2 cellular contexts compared by ENCODE assay signal in the genomic region with DNA sequence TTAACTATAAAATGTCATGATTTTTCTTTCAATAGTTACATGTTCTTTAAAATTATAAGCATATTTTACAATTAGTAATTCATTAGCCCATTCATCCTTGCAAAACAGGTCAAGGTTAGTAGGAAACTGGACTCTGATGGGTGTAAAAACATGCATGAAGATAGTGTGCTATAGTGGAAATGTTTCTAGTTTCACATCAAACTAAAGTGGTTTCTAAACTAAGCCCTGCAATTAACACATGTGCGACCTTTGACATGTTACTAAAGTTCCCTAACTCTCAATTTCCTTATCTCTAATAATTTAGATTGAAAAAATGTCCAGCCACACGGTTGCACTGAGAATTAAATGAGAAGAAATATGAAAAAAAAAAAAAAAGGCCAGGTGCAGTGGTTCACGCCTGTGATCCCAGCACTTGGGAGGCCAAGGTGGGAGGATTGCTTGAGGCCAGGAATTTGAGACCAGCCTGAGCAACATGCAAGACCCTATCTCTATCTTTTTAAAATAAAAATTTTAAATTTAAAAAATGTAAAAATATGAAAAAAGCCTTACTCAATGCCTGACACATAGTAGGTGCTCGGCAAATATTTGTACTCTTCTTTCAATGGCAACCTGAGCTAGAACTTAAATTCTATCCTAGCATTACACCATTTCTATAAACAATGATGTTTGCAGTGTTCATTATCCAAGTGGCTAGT.
TF ChIP-seq lines count a peak whose summit lies in the region.

No MANE protein-coding gene starts in this region.

TF ChIP-seq in IMR-90, 13 proteins besides CTCF, POLR2A, EP300 and RAD21:
- TF ChIP-seq MAZ (IDR thresholded peaks at IDR 0.05; ENCODE audit: borderline replicate concordance, low read depth, low read length) (no peak), CHD1 (IDR thresholded peaks at IDR 0.05; ENCODE audit: low read depth, low read length) (no peak), BHLHE40 (IDR thresholded peaks at IDR 0.05; ENCODE audit: low read depth, low read length) (no peak), SMC3 (IDR thresholded peaks at IDR 0.05; ENCODE audit: low read depth, low read length) (no peak), FOS (IDR thresholded peaks at IDR 0.05; ENCODE audit: low read depth, low read length) (no peak), MAFK (IDR thresholded peaks at IDR 0.05; ENCODE audit: low read depth, low read length) (no peak), MXI1 (IDR thresholded peaks at IDR 0.05; ENCODE audit: borderline replicate concordance, low read depth, low read length) (no peak), ELK1 (IDR thresholded peaks at IDR 0.05; ENCODE audit: borderline replicate concordance, low read depth, low read length) (no peak), RCOR1 (IDR thresholded peaks at IDR 0.05; ENCODE audit: insufficient replicate concordance, low read length) (no peak), NFE2L2 (IDR thresholded peaks at IDR 0.05; ENCODE audit: low read depth, low read length) (no peak), RFX5 (IDR thresholded peaks at IDR 0.05; ENCODE audit: low read depth, low read length) (no peak), CEBPB (IDR thresholded peaks at IDR 0.05; ENCODE audit: low read depth, low read length) (no peak)
- TF ChIP-seq, protein P1, sequence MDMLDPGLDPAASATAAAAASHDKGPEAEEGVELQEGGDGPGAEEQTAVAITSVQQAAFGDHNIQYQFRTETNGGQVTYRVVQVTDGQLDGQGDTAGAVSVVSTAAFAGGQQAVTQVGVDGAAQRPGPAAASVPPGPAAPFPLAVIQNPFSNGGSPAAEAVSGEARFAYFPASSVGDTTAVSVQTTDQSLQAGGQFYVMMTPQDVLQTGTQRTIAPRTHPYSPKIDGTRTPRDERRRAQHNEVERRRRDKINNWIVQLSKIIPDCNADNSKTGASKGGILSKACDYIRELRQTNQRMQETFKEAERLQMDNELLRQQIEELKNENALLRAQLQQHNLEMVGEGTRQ (IDR thresholded peaks at IDR 0.05; ENCODE audit: low read depth, low read length): no peak

TF ChIP-seq in endothelial cell of umbilical vein, 7 proteins besides CTCF, POLR2A, EP300 and RAD21:
- TF ChIP-seq POLR2AphosphoS5 (IDR thresholded peaks at IDR 0.05; ENCODE audit: insufficient read depth, low read depth, low read length): no peak
- TF ChIP-seq FOS (IDR thresholded peaks at IDR 0.05; ENCODE audit: borderline replicate concordance, insufficient read depth, low read length): no peak
- TF ChIP-seq GATA2 (IDR thresholded peaks at IDR 0.05; ENCODE audit: insufficient read depth, insufficient read length, low read depth, low read length): no peak
- TF ChIP-seq MYC (IDR thresholded peaks at IDR 0.05; ENCODE audit: low read depth, low read length): no peak
- TF ChIP-seq JUN (IDR thresholded peaks at IDR 0.05; ENCODE audit: borderline replicate concordance, insufficient read depth, insufficient read length, low read depth): no peak
- no peak for TF ChIP-seq MAX (IDR thresholded peaks at IDR 0.05; ENCODE audit: insufficient read depth, insufficient read length)
- no peak for TF ChIP-seq EZH2 (IDR thresholded peaks at IDR 0.05; ENCODE audit: borderline replicate concordance, low read depth, low read length, severe bottlenecking)
